ENCODE assay signal across 8 cellular contexts in genomic region chr5:148820778-148821395, GRCh38. TPM values are rescaled to one million over a fixed set of nuclear protein-coding genes. Genes with fewer than 3 reads are reported as not detected.
DNase-seq lines count a peak whose midpoint lies in the region; ATAC-seq, FAIRE-seq and TF ChIP-seq lines count a peak whose summit lies in the region.

No MANE protein-coding gene starts in this region.

- DNase-seq in CD4-positive, alpha-beta T cell, result no peak
- peak; percentile 3 for DNase-seq in NCI-H82 treated with DMSO at 0.1 percent for 48 hours (lab: John Stamatoyannopoulos, UW; ENCODE audit: unreplicated experiment)
- no peak for DNase-seq in H1 (ENCODE audit: low read depth in 1 of 2, low spot score in 2 of 2)
- DNase-seq in prostate gland (ENCODE audit: low spot score), result no peak
- no peak for DNase-seq in NCI-H446 treated with DMSO at 0.1 percent for 48 hours (lab: John Stamatoyannopoulos, UW)
- DNase-seq in omental fat pad (ENCODE audit: low spot score), result no peak

- H3K79me2 ChIP-seq in H1 (ENCODE audit: control insufficient read depth in 1 of 2, insufficient read depth in 2 of 2, low read length in 2 of 2), result no peaks in the 10 kb centered on the region

- H4K20me1 ChIP-seq in H1 (replicated peaks in 1 of 2; ENCODE audit: control insufficient read depth in 1 of 2, insufficient read depth in 2 of 2, low read length in 2 of 2), result no peaks in the 10 kb centered on the region

- H3K27ac Mint-ChIP-seq in CD4-positive, alpha-beta T cell, result no peak overlapping the region

- H4K91ac ChIP-seq in H1 (replicated peaks; ENCODE audit: insufficient read length, low read length), result no peak overlapping the region

- no peak overlapping the region for H3K9ac ChIP-seq in H1 (replicated peaks in 1 of 4; ENCODE audit: extremely low read depth in 1 of 4, low read depth in 3 of 4, low read length in 3 of 4)

- no peaks in the 10 kb centered on the region for H3K9me3 Mint-ChIP-seq in CD4-positive, alpha-beta T cell

- H2BK120ac ChIP-seq in H1 (replicated peaks; ENCODE audit: low read depth, low read length), result no peak overlapping the region

- H4K5ac ChIP-seq in H1 (ENCODE audit: insufficient read length, low read depth, low read length), result no peak overlapping the region

- H3K23ac ChIP-seq in H1 (ENCODE audit: insufficient read length), result no peak overlapping the region

- H3K4me3 Mint-ChIP-seq in CD4-positive, alpha-beta T cell, result no peak overlapping the region

- H3K27ac ChIP-seq in CD4-positive, alpha-beta T cell (ENCODE audit: low read depth, low read length), result no peak overlapping the region
- H3K27ac ChIP-seq in H1 (ENCODE audit: low read depth, low read length), result no peak overlapping the region
- H3K27ac ChIP-seq in prostate gland, result no peak overlapping the region

- peaks cover 4% of the 10 kb centered on the region for H3K27me3 ChIP-seq in CD4-positive, alpha-beta T cell (ENCODE audit: control insufficient read depth, insufficient read depth, low read length)
- H3K27me3 ChIP-seq in H1 (replicated peaks in 1 of 4; ENCODE audit: control insufficient read depth in 3 of 4, extremely low read depth in 1 of 4, insufficient read depth in 3 of 4, low read length in 3 of 4), result peaks cover 0 to 6% (median 2%) of the 10 kb centered on the region in 4 experiments; a peak in 4 of 7 replicates
- no peaks in the 10 kb centered on the region for H3K27me3 ChIP-seq in prostate gland (replicated peaks; ENCODE audit: insufficient read depth)

- intact Hi-C loops in CD4-positive, alpha-beta T cell (cut with DNase I, micrococcal nuclease), result loop anchor here (5.0 to 10.0 kb wide), 6 partner anchors 176 to 734 kb away; partner anchors contain the start of genes CSNK1A1 (in 1 of the 2) and FBXO38 (in 1 of the 2)
- intact Hi-C loops in prostate gland (cut with DNase I), result loop anchor here (10.0 kb wide), 3 partner anchors 104 to 184 kb away; no protein-coding TSS in a partner anchor

- H2BK20ac ChIP-seq in H1 (ENCODE audit: low read length), result no peak overlapping the region

- H3K4me3 ChIP-seq in H1 (ENCODE audit: extremely low read depth in 1 of 4, insufficient read depth in 2 of 4, low read depth in 3 of 4, low read length in 4 of 4) (no peak overlapping the region), prostate gland (no peak overlapping the region)

- H2BK12ac ChIP-seq in H1 (ENCODE audit: low read depth, low read length), result no peak overlapping the region

- H3K56ac ChIP-seq in H1 (replicated peaks; ENCODE audit: insufficient read length, low read depth, low read length), result no peak overlapping the region

- peaks cover 4% of the 10 kb centered on the region for H3K23me2 ChIP-seq in H1 (ENCODE audit: low read depth, low read length)

- no peak overlapping the region for H3K4me2 ChIP-seq in H1 (ENCODE audit: insufficient read depth in 1 of 2, low read depth in 2 of 2, low read length in 2 of 2)

- H4K8ac ChIP-seq in H1 (ENCODE audit: extremely low read depth, insufficient read depth, low read length), result no peak overlapping the region

- TF ChIP-seq EP300 in H1 (IDR thresholded peaks at IDR 0.05; ENCODE audit: borderline replicate concordance in 1 of 2, low read depth in 2 of 2, low read length in 2 of 2), result no peak

- no peak for ATAC-seq in CD4-positive, alpha-beta T cell (ENCODE audit: poor library complexity)
- ATAC-seq in GM19452 (IDR thresholded peaks at IDR 0.05; ENCODE audit: unreplicated experiment) (peak; percentile 45), omental fat pad (ENCODE audit: low FRiP score) (no peak), HG02623 (IDR thresholded peaks at IDR 0.05; ENCODE audit: unreplicated experiment) (no peak)

- CTCF ChIA-PET in CD4-positive, alpha-beta T cell (lab: Charles Lee), result interaction anchor here (0.9 to 1.9 kb wide), 6 partner anchors 10 to 137 kb away, joined by 3 to 8 read pairs (median 5); no protein-coding TSS in a partner anchor
- CTCF ChIA-PET in H1 (lab: Charles Lee; ENCODE audit: partially characterized antibody), result interaction anchor here (0.8 to 3.9 kb wide), 46 partner anchors 9 to 353 kb away, joined by 3 to 46 read pairs (median 4); no protein-coding TSS in a partner anchor

- no peaks in the 10 kb centered on the region for H3K36me3 Mint-ChIP-seq in CD4-positive, alpha-beta T cell (ENCODE audit: low read depth)

- TF ChIP-seq POLR2A in H1 (IDR thresholded peaks at IDR 0.05; ENCODE audit: control extremely low read depth in 1 of 2, low read depth in 2 of 2, low read length in 2 of 2) (no peak), prostate gland (IDR thresholded peaks at IDR 0.05) (no peak)

- peaks cover 7% of the 10 kb centered on the region for H3K4me1 Mint-ChIP-seq in CD4-positive, alpha-beta T cell (ENCODE audit: low read depth)

- H3K36me3 ChIP-seq in H1 (ENCODE audit: control insufficient read depth in 2 of 4, insufficient read depth in 4 of 4, low read length in 3 of 4) (no peaks in the 10 kb centered on the region), prostate gland (no peaks in the 10 kb centered on the region)

- no peaks in the 10 kb centered on the region for H3K9me3 ChIP-seq in CD4-positive, alpha-beta T cell (ENCODE audit: control insufficient read depth, low read length)
- no peaks in the 10 kb centered on the region for H3K9me3 ChIP-seq in H1 (ENCODE audit: insufficient read depth in 2 of 2, low read depth in 1 of 2, low read length in 1 of 2)
- no peaks in the 10 kb centered on the region for H3K9me3 ChIP-seq in prostate gland

- H2BK15ac ChIP-seq in H1 (ENCODE audit: low read length), result no peak overlapping the region

- H3K4me1 ChIP-seq in H1 (replicated peaks in 1 of 4; ENCODE audit: control insufficient read depth in 3 of 4, insufficient read depth in 4 of 4, low read length in 3 of 4), result peaks cover 0 to 2% (median 0%) of the 10 kb centered on the region in 4 experiments; a peak in 4 of 7 replicates
- no peaks in the 10 kb centered on the region for H3K4me1 ChIP-seq in prostate gland (replicated peaks)

- no peak overlapping the region for H3K14ac ChIP-seq in H1 (ENCODE audit: insufficient read length)

- TF ChIP-seq CTCF in CD4-positive, alpha-beta T cell (IDR thresholded peaks at IDR 0.05), result peak; percentile 60
- TF ChIP-seq CTCF in H1 (IDR thresholded peaks at IDR 0.05; ENCODE audit: control extremely low read depth in 1 of 3, insufficient read depth in 1 of 3, low read depth in 1 of 3, low read length in 3 of 3) (peak in 2 of 3 experiments; percentile 46 to 68; a peak in 3 of 4 replicates), prostate gland (IDR thresholded peaks at IDR 0.05) (peak in 3 of 4 experiments; percentile 31 to 43 (median 39)), omental fat pad (IDR thresholded peaks at IDR 0.05) (no peak)

- H2AFZ ChIP-seq in H1 (ENCODE audit: low read length), result peak overlapping the region; percentile 70; the same call in 1 of the 2 replicates

- 35% methylated on average over 3 of the region's 3 CpGs; no CpG with 5 or more reads in 1 of the 2 experiments for WGBS in H1 (ENCODE audit: extremely low coverage in 1 of 2, insufficient coverage in 1 of 2, insufficient read length in 1 of 2, insufficient replicate concordance in 2 of 2, low coverage in 1 of 2, low lambda C conversion rate in 2 of 2, missing lambda C conversion rate in 1 of 2), 2 experiments
- WGBS in prostate gland, result 46% methylated on average over 3 of the region's 3 CpGs

- no peak overlapping the region for H2AK5ac ChIP-seq in H1 (ENCODE audit: low read depth, low read length)

- H3K27me3 Mint-ChIP-seq in CD4-positive, alpha-beta T cell, result peaks cover 5% of the 10 kb centered on the region

- no peak overlapping the region for H3K4ac ChIP-seq in H1 (replicated peaks; ENCODE audit: insufficient read length, low read depth, low read length)

- no peak overlapping the region for H2BK5ac ChIP-seq in H1 (ENCODE audit: low read depth, low read length)

- H3K18ac ChIP-seq in H1 (ENCODE audit: extremely low read depth, low read length), result no peak overlapping the region

- TF ChIP-seq RAD21 in H1 (IDR thresholded peaks at IDR 0.05 in 1 of 2, conservative IDR thresholded peaks at IDR 0.05 in 1 of 2; ENCODE audit: low read depth in 2 of 2, low read length in 2 of 2), result peak; percentile 46 to 59; a peak in 3 of 4 replicates

- H3K79me1 ChIP-seq in H1 (ENCODE audit: low read depth, low read length), result no peaks in the 10 kb centered on the region

- FAIRE-seq in H1 (lab: Jason Lieb, UNC), result peak; percentile 79

- POLR2A ChIA-PET in CD4-positive, alpha-beta T cell (lab: Charles Lee), result interaction anchor here (0.6 to 0.9 kb wide), 2 partner anchors 216 to 235 kb away, joined by 3 to 5 read pairs; no protein-coding TSS in a partner anchor
- POLR2A ChIA-PET in H1 (lab: Charles Lee; ENCODE audit: partially characterized antibody), result no interaction called here

TF ChIP-seq in H1, 55 proteins besides CTCF, POLR2A, EP300 and RAD21 (continues in another document):
- TF ChIP-seq SUZ12 (IDR thresholded peaks at IDR 0.05; ENCODE audit: low read length) (no peak), SRF (IDR thresholded peaks at IDR 0.05; ENCODE audit: low read depth, low read length) (no peak), TCF12 (IDR thresholded peaks at IDR 0.05; ENCODE audit: low read depth, low read length) (no peak), MAFK (IDR thresholded peaks at IDR 0.05; ENCODE audit: low read depth, low read length) (no peak), RFX5 (IDR thresholded peaks at IDR 0.05; ENCODE audit: borderline replicate concordance, low read depth, low read length) (no peak), SIN3A (conservative IDR thresholded peaks at IDR 0.05 in 1 of 2, IDR thresholded peaks at IDR 0.05 in 1 of 2; ENCODE audit: low read depth in 1 of 2, low read length in 2 of 2) (no peak), CTBP2 (IDR thresholded peaks at IDR 0.05; ENCODE audit: borderline replicate concordance, insufficient read depth, insufficient read length, low read length) (no peak), BACH1 (IDR thresholded peaks at IDR 0.05; ENCODE audit: low read length) (no peak)
- TF ChIP-seq, protein P1, sequence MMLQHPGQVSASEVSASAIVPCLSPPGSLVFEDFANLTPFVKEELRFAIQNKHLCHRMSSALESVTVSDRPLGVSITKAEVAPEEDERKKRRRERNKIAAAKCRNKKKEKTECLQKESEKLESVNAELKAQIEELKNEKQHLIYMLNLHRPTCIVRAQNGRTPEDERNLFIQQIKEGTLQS (IDR thresholded peaks at IDR 0.05; ENCODE audit: insufficient read depth, low read depth, low read length), result no peak

RNA-seq across cellular contexts. Expression of gene ADRB2, which starts 5.5 kb away (rescaled TPM):
- 1 to 10 TPM; 1.2 to 1.6 TPM for total RNA-seq in CD4-positive, alpha-beta T cell
- total RNA-seq in H1 (2021; fragmentation: NEBNext Ultra II Directional; extraction: Animal tissue kit (Norgen Biotek cat#: 25700)), result 0.54 and 0.65 TPM in 2 replicates
- 0.77 and 0.78 TPM in 2 replicates for polyA plus RNA-seq in H1 (2011; rRNA removed)
- polyA plus RNA-seq in H1 (2011; cell fraction: cytosol; rRNA removed), result 0.58 TPM
- polyA plus RNA-seq in H1 (2011; cell fraction: nucleus; rRNA removed), result 0.57 TPM
- polyA plus RNA-seq in H1 (2012, experiment 1 of 2), result 0.31 to 0.48 TPM (median 0.39 TPM) in 4 replicates
- 0.33 TPM for polyA plus RNA-seq in H1 (2012, experiment 2 of 2)
- 1.1 TPM for polyA plus RNA-seq in H1 (2013, experiment 1 of 2)
- 1.2 TPM for polyA plus RNA-seq in H1 (2013, experiment 2 of 2)
- polyA minus RNA-seq in H1 (2011; rRNA and poly(A)+ RNA removed), result 2.0 TPM in 2 replicates
- polyA minus RNA-seq in H1 (2011; cell fraction: cytosol; rRNA and poly(A)+ RNA removed), result 1.2 TPM
- 4.8 TPM for polyA minus RNA-seq in H1 (2011; cell fraction: nucleus; rRNA and poly(A)+ RNA removed)
- total RNA-seq in prostate gland, result 10 to 100 TPM in 1 of 2 donors, 1 to 10 TPM in 1; 6.8 to 29.0 TPM
- 10 to 100 TPM; 20.5 to 68.7 (median 37.4) TPM for total RNA-seq in omental fat pad

Comparison
In these comparisons a context has a peak if more than half of its experiments do, and no peak if none do; other contexts are left out.
1. CTCF ChIP-seq: peak in CD4-positive, alpha-beta T cell (single experiment), H1 (2 of 3) and prostate gland (3 of 4); none in omental fat pad (0 of 3).